Comparison of ENCODE assay signal across 24 cellular contexts in the genomic region with DNA sequence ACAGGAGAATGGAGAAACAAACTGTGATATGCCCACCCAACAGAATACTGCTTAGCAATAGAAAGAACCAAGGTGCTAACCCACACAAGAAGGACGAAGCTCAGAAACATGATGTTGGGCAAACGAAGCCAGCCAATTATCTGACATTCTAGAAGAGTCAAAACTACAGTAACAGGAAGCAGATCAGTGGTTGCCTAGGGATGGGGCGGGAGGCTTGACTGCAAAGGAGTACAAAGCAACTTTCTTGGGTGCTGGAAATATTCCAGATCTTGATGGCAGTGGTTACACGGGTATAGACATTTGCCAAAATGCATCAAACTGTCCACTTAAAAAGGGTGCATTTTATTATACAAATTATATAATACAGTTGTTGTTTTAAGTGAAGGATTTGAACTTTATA. TPM values are rescaled to one million over a fixed set of nuclear protein-coding genes. Genes with fewer than 3 reads are reported as not detected.
"Had no signal": no experiment of that assay in that cellular context is flagged by ENCODE, and none has a peak within 500 bp of the region (broad histone marks: within the 10 kb centered on the region; RNA-seq: fewer than 3 reads in every experiment).

No MANE protein-coding gene starts in this region.

- H3K4me3 ChIP-seq: adrenal gland, ascending aorta, left ventricle myocardium inferior, neural progenitor cell, stomach, suprapubic skin, tibial nerve had no signal

- H3K9ac ChIP-seq: neural progenitor cell had no signal

- DNase-seq: activated CD8-positive, alpha-beta memory T cell treated with anti-CD3 and anti-CD28 coated beads, Interleukin-2, amount 50 U/mL, for 4 hours; activated naive CD4-positive, alpha-beta T cell; activated T-cell treated with anti-CD3 and anti-CD28 coated beads, Interleukin-2, amount 50 U/mL, for 24 hours; adrenal gland; brain microvascular endothelial cell; caudate nucleus; dermis blood vessel endothelial cell; effector CD8-positive, alpha-beta T cell; foreskin melanocyte; hypothalamus; left ventricle myocardium inferior; mammary epithelial cell; naive thymus-derived CD8-positive, alpha-beta T cell; small intestine; stimulated activated CD4-positive, alpha-beta T cell treated with anti-CD3 and anti-CD28 coated beads, Interleukin-2, amount 100 ng/mL, for 24 hours had no signal

- H3K9me3 ChIP-seq: adrenal gland had no signal

- H3K27me3 ChIP-seq: adrenal gland, ascending aorta, brain microvascular endothelial cell, neural progenitor cell, stomach, suprapubic skin, tibial nerve had no signal

- H3K4me2 ChIP-seq: neural progenitor cell had no signal

- H3K4me1 ChIP-seq: adrenal gland, ascending aorta, left ventricle myocardium inferior, neural progenitor cell, stomach, suprapubic skin, tibial nerve had no signal

- ATAC-seq: activated T-helper 17 cell treated with anti-CD3 and anti-CD28 coated beads, Interleukin-2, amount 50 U/mL, for 72 hours; naive thymus-derived CD8-positive, alpha-beta T cell; sciatic nerve; stimulated activated effector memory CD8-positive, alpha-beta T cell treated with anti-CD3 and anti-CD28 coated beads, Interleukin-12 subunit alpha, Interleukin-12 subunit beta, amount 100 ng/mL, for 72 hours; WTC11 had no signal

- H3K27ac ChIP-seq: adrenal gland, ascending aorta, brain microvascular endothelial cell, left ventricle myocardium inferior, neural progenitor cell, stomach, suprapubic skin, tibial nerve had no signal

- H3K36me3 ChIP-seq: adrenal gland, ascending aorta, brain microvascular endothelial cell, left ventricle myocardium inferior, stomach, suprapubic skin, tibial nerve had no signal

RNA-seq across cellular contexts. Expression of gene RET, which starts 41.1 kb away (rescaled TPM):
- total RNA-seq: ascending aorta; naive thymus-derived CD8-positive, alpha-beta T cell had no signal
